17 cellular contexts compared by ENCODE assay signal in genomic region chr20:707711-708110, GRCh38. TPM values are rescaled to one million over a fixed set of nuclear protein-coding genes. Genes with fewer than 3 reads are reported as not detected.
DNase-seq lines count a peak whose midpoint lies in the region; ATAC-seq, FAIRE-seq and TF ChIP-seq lines count a peak whose summit lies in the region.
"Had no signal": no experiment of that assay in that cellular context is flagged by ENCODE, and none has a peak within 500 bp of the region (broad histone marks: within the 10 kb centered on the region; RNA-seq: fewer than 3 reads in every experiment).

No MANE protein-coding gene starts in this region.

- no peak overlapping the region for H3K27ac Mint-ChIP-seq in activated naive CD4-positive, alpha-beta T cell treated with anti-CD3 and anti-CD28 coated beads, Interleukin-2, amount 10 ng/mL, durations not matched to agents 7 days and 5 days
- H3K27ac Mint-ChIP-seq: CD4-positive, alpha-beta memory T cell had no signal

- 56% methylated on average over 5 of the region's 8 CpGs for WGBS in K562 (ENCODE audit: insufficient coverage, low coverage, missing lambda C conversion rate)
- WGBS in sigmoid colon, 2 donors: 78 to 88% methylated on average over 8 of the region's 8 CpGs

- H3K27me3 ChIP-seq in BLaER1: no peaks in the 10 kb centered on the region
- H3K27me3 ChIP-seq in K562 (ENCODE audit: control insufficient read depth in 2 of 2, insufficient read depth in 2 of 2, low read length in 2 of 2): no peaks in the 10 kb centered on the region
- peaks cover 12 to 81% (median 26%) of the 10 kb centered on the region in 3 donors for H3K27me3 ChIP-seq in sigmoid colon

- TF ChIP-seq CTCF in K562 (IDR thresholded peaks at IDR 0.05 in 2 of 3, conservative IDR thresholded peaks at IDR 0.05 in 1 of 3; ENCODE audit: insufficient read depth in 2 of 3, low read depth in 1 of 3, low read length in 3 of 3) (no peak), kidney (IDR thresholded peaks at IDR 0.05; ENCODE audit: borderline replicate concordance, extremely low read depth, insufficient read depth) (no peak), sigmoid colon (IDR thresholded peaks at IDR 0.05) (no peak), GM20000 (IDR thresholded peaks at IDR 0.05; ENCODE audit: extremely low read depth, missing control alignments) (no peak)

- H3K4me3 ChIP-seq in BLaER1 (no peak overlapping the region), K562 (no peak overlapping the region), kidney (ENCODE audit: low read length in 2 of 2) (no peak overlapping the region), sigmoid colon (no peak overlapping the region)

- H3K79me2 ChIP-seq in K562 (ENCODE audit: control insufficient read depth, insufficient read depth, low read length): no peaks in the 10 kb centered on the region

- H3K9me3 ChIP-seq in BLaER1 (peaks cover 35% of the 10 kb centered on the region), K562 (replicated peaks; ENCODE audit: control insufficient read depth, insufficient read depth, low read depth, low read length) (peaks cover 2% of the 10 kb centered on the region), kidney (ENCODE audit: control insufficient read depth in 1 of 2, low read length in 2 of 2) (peaks cover 0 to 5% of the 10 kb centered on the region in 2 donors), sigmoid colon (peaks cover 0 to 6% (median 0%) of the 10 kb centered on the region in 4 donors)

- no peaks in the 10 kb centered on the region for H3K9me1 ChIP-seq in K562 (ENCODE audit: control insufficient read depth, insufficient read depth, low read length)

- no peak for TF ChIP-seq RAD21 in K562 (CRISPR knock-in tag; conservative IDR thresholded peaks at IDR 0.05 in 1 of 2, IDR thresholded peaks at IDR 0.05 in 1 of 2)

- FAIRE-seq in K562 (lab: Jason Lieb, UNC): no peak
- no peak for FAIRE-seq in kidney (lab: Jason Lieb, UNC)
- FAIRE-seq: G401.6, GM12891 had no signal

- H3K9me3 Mint-ChIP-seq in activated naive CD4-positive, alpha-beta T cell treated with anti-CD3 and anti-CD28 coated beads, Interleukin-2, amount 10 ng/mL, durations not matched to agents 7 days and 5 days: peaks cover 4% of the 10 kb centered on the region

- H3K4me3 Mint-ChIP-seq in activated naive CD4-positive, alpha-beta T cell treated with anti-CD3 and anti-CD28 coated beads, Interleukin-2, amount 10 ng/mL, durations not matched to agents 7 days and 5 days: no peak overlapping the region
- H3K4me3 Mint-ChIP-seq: CD4-positive, alpha-beta memory T cell had no signal

- H3K9ac ChIP-seq in BLaER1: no peak overlapping the region
- no peak overlapping the region for H3K9ac ChIP-seq in K562 (ENCODE audit: insufficient read depth in 1 of 2, low read depth in 2 of 2, low read length in 2 of 2)
- no peak overlapping the region for H3K9ac ChIP-seq in kidney (ENCODE audit: low read length in 2 of 2)

- in situ Hi-C loops in K562 (cut with MboI): no loop called here

- no TSS peak for BruUV-seq in K562 (replicated peaks; lab: Mats Ljungman, UMichigan)

- H3K36me3 Mint-ChIP-seq in activated naive CD4-positive, alpha-beta T cell treated with anti-CD3 and anti-CD28 coated beads, Interleukin-2, amount 10 ng/mL, durations not matched to agents 7 days and 5 days: no peaks in the 10 kb centered on the region

- no peak for ATAC-seq in K562
- ATAC-seq: HCT116 had no signal

- H3K4me2 ChIP-seq in BLaER1: peak overlapping the region; percentile 54
- H3K4me2 ChIP-seq in K562 (ENCODE audit: insufficient read depth, low read length): no peak overlapping the region

- H3K4me1 ChIP-seq in BLaER1 (peaks cover 28% of the 10 kb centered on the region), K562 (replicated peaks in 1 of 2; ENCODE audit: control insufficient read depth in 2 of 2, insufficient read depth in 2 of 2, low read length in 2 of 2) (peaks cover 11 to 18% of the 10 kb centered on the region in 2 experiments; a peak in 4 of 5 replicates), kidney (ENCODE audit: control insufficient read depth in 1 of 2, insufficient read depth in 1 of 2, low read depth in 1 of 2, low read length in 2 of 2) (no peaks in the 10 kb centered on the region), sigmoid colon (peaks cover 0 to 11% (median 10%) of the 10 kb centered on the region in 4 donors)

- H2AFZ ChIP-seq in K562 (ENCODE audit: low read depth, low read length): no peak overlapping the region

- CTCF ChIA-PET in K562 (lab: Yijun Ruan, JAX; ENCODE audit: low intra/inter-chr PET ratio): no interaction called here
- CTCF ChIA-PET in activated naive CD4-positive, alpha-beta T cell treated with anti-CD3 and anti-CD28 coated beads, Interleukin-2, amount 10 ng/mL, durations not matched to agents 7 days and 5 days (lab: Charles Lee): interaction anchor here (0.9 kb wide), 1 partner anchor 62 kb away, joined by 3 read pairs; no protein-coding TSS in a partner anchor

- intact Hi-C loops in K562 (cut with micrococcal nuclease) (no loop called here), kidney (cut with DNase I) (no loop called here), sigmoid colon (cut with DNase I) (no loop called here)

- TF ChIP-seq POLR2A in K562 (conservative IDR thresholded peaks at IDR 0.05) (no peak), sigmoid colon (IDR thresholded peaks at IDR 0.05) (no peak)

- DNase-seq in K562 (ENCODE audit: extremely low read depth in 1 of 4, low spot score in 3 of 4) (no peak), kidney (peak; percentile 47), sigmoid colon (peak; percentile 10), NCI-H1417 (lab: John Stamatoyannopoulos, UW) (no peak), GM20000 (ENCODE audit: low spot score) (no peak), SIG-M5 (lab: John Stamatoyannopoulos, UW) (no peak)
- DNase-seq in activated naive CD4-positive, alpha-beta T cell treated with anti-CD3 and anti-CD28 coated beads, Interleukin-2, amount 10 ng/mL, durations not matched to agents 7 days and 5 days: no peak
- DNase-seq: ACHN; CD4-positive, alpha-beta memory T cell; DMS79 had no signal

- TF ChIP-seq EP300 in K562 (IDR thresholded peaks at IDR 0.05; ENCODE audit: low read length): no peak
- no peak for TF ChIP-seq EP300 in sigmoid colon (IDR thresholded peaks at IDR 0.05)

- H3K4me1 Mint-ChIP-seq in activated naive CD4-positive, alpha-beta T cell treated with anti-CD3 and anti-CD28 coated beads, Interleukin-2, amount 10 ng/mL, durations not matched to agents 7 days and 5 days: no peaks in the 10 kb centered on the region

- H3K36me3 ChIP-seq in BLaER1 (no peaks in the 10 kb centered on the region), K562 (ENCODE audit: control insufficient read depth, insufficient read depth, low read length) (no peaks in the 10 kb centered on the region), kidney (ENCODE audit: control insufficient read depth in 1 of 2, insufficient read depth in 2 of 2, low read length in 2 of 2) (no peaks in the 10 kb centered on the region), sigmoid colon (no peaks in the 10 kb centered on the region)

- H3K27me3 Mint-ChIP-seq in activated naive CD4-positive, alpha-beta T cell treated with anti-CD3 and anti-CD28 coated beads, Interleukin-2, amount 10 ng/mL, durations not matched to agents 7 days and 5 days: peaks cover 35% of the 10 kb centered on the region

- H3K27ac ChIP-seq in BLaER1 (no peak overlapping the region), K562 (ENCODE audit: extremely low read depth, low read depth, low read length) (no peak overlapping the region), kidney (ENCODE audit: low read depth in 2 of 2, low read length in 2 of 2) (no peak overlapping the region), sigmoid colon (no peak overlapping the region)
- H3K27ac ChIP-seq: C4-2B had no signal

- POLR2A ChIA-PET in K562 (lab: Yijun Ruan, JAX): interaction anchor here (0.6 to 0.7 kb wide), 2 partner anchors 14 to 262 kb away, joined by 3 to 4 read pairs; no protein-coding TSS in a partner anchor

- H4K20me1 ChIP-seq in BLaER1 (no peaks in the 10 kb centered on the region), K562 (replicated peaks; ENCODE audit: control insufficient read depth, insufficient read depth, low read length) (no peaks in the 10 kb centered on the region)

RNA-seq across cellular contexts. Expression of gene SCRT2, which starts 32.1 kb away (rescaled TPM):
- total RNA-seq in K562 (2011; cell fraction: chromatin; rRNA removed; ENCODE audit: low replicate concordance): 0.18 and 0.37 TPM in 2 replicates
- 0.26 and 0.50 TPM in 2 replicates for total RNA-seq in K562 (2011; cell fraction: nucleolus; rRNA removed)
- 0.29 and 0.99 TPM in 2 replicates for total RNA-seq in K562 (2011; cell fraction: nucleoplasm; rRNA removed)
- total RNA-seq in K562 (2014; rRNA removed) (0.04 and 0.05 TPM in 2 replicates), K562 (2014; rRNA removed; fragmentation: Illumina TruSeq; extraction: Trizol) (0.04 TPM in 1 of 2 replicates, not detected in the other), K562 (2015; rRNA removed; fragmentation: Illumina TruSeq; extraction: Trizol) (0.07 and 0.19 TPM in 2 replicates), K562 (2021) (0.47 and 0.75 TPM in 2 replicates), kidney (not detected), sigmoid colon (not detected)
- polyA plus RNA-seq in K562 (2011; rRNA removed) (0.12 and 0.13 TPM in 2 replicates), K562 (2014; fragmentation: Illumina TruSeq; extraction: Trizol) (0.30 and 0.36 TPM in 2 replicates), K562 (2014; fragmentation: Nextera tagmentation; extraction: Ambion mirVana) (not detected), K562 (2014; rRNA removed) (0.19 and 0.34 TPM in 2 replicates), kidney (ENCODE audit: insufficient read depth, low read depth, low replicate concordance) (not detected), sigmoid colon (not detected)
- polyA plus RNA-seq in K562 (2011; cell fraction: cytosol; rRNA removed): 0.10 and 0.63 TPM in 2 replicates
- polyA plus RNA-seq in K562 (2011; cell fraction: nucleus; rRNA removed): 0.91 and 4.1 TPM in 2 replicates
- 0.19 and 0.48 TPM in 2 replicates for polyA plus RNA-seq in K562 (2012)
- 0.12 and 0.25 TPM in 2 replicates for polyA minus RNA-seq in K562 (2011; rRNA and poly(A)+ RNA removed)
- 0.64 and 1.2 TPM in 2 replicates for polyA minus RNA-seq in K562 (2011; cell fraction: cytosol; rRNA and poly(A)+ RNA removed)
- 0.44 and 2.2 TPM in 2 replicates for polyA minus RNA-seq in K562 (2011; cell fraction: nucleus; rRNA and poly(A)+ RNA removed)
- total RNA-seq: A172; CD4-positive, alpha-beta memory T cell; H4 had no signal
- polyA plus RNA-seq: CD4-positive, alpha-beta memory T cell had no signal

RNA-seq across cellular contexts. Expression of gene SRXN1, which starts 54.7 kb away (rescaled TPM):
- total RNA-seq in K562 (2011; cell fraction: chromatin; rRNA removed; ENCODE audit: low replicate concordance): 10.6 and 14.9 TPM in 2 replicates
- 10.3 TPM in 2 replicates for total RNA-seq in K562 (2011; cell fraction: nucleolus; rRNA removed)
- total RNA-seq in K562 (2011; cell fraction: nucleoplasm; rRNA removed): 13.3 and 13.4 TPM in 2 replicates
- total RNA-seq in K562 (2014; rRNA removed) (21.6 and 26.7 TPM in 2 replicates), K562 (2014; rRNA removed; fragmentation: Illumina TruSeq; extraction: Trizol) (29.1 TPM in 2 replicates), K562 (2015; rRNA removed; fragmentation: Illumina TruSeq; extraction: Trizol) (20.2 and 20.6 TPM in 2 replicates), K562 (2021) (23.2 and 27.9 TPM in 2 replicates), kidney (17.4 TPM), sigmoid colon (10 to 100 TPM; 16.8 to 32.4 (median 27.1) TPM)
- polyA plus RNA-seq in K562 (2011; rRNA removed) (35.4 and 36.4 TPM in 2 replicates), K562 (2014; fragmentation: Illumina TruSeq; extraction: Trizol) (33.9 and 34.1 TPM in 2 replicates), K562 (2014; fragmentation: Nextera tagmentation; extraction: Ambion mirVana) (1 to 10 TPM; 6.8 to 8.4 TPM), K562 (2014; rRNA removed) (19.4 and 24.4 TPM in 2 replicates), kidney (ENCODE audit: insufficient read depth, low read depth, low replicate concordance) (51.1 TPM), sigmoid colon (10 to 100 TPM; 21.0 to 35.6 (median 27.5) TPM)
- 23.6 and 26.3 TPM in 2 replicates for polyA plus RNA-seq in K562 (2011; cell fraction: cytosol; rRNA removed)
- 10.0 and 12.8 TPM in 2 replicates for polyA plus RNA-seq in K562 (2011; cell fraction: nucleus; rRNA removed)
- 17.8 and 21.0 TPM in 2 replicates for polyA plus RNA-seq in K562 (2012)
- polyA minus RNA-seq in K562 (2011; rRNA and poly(A)+ RNA removed): 29.0 and 30.3 TPM in 2 replicates
- polyA minus RNA-seq in K562 (2011; cell fraction: cytosol; rRNA and poly(A)+ RNA removed): 17.8 and 18.5 TPM in 2 replicates
- polyA minus RNA-seq in K562 (2011; cell fraction: nucleus; rRNA and poly(A)+ RNA removed): 4.0 and 6.7 TPM in 2 replicates

Comparison
In these comparisons a context has a peak if more than half of its experiments do, and no peak if none do; other contexts are left out.
1. DNase-seq: peak in kidney (single experiment) and sigmoid colon (single experiment); none in K562 (0 of 4), NCI-H1417 (0 of 3), GM20000 (single experiment), activated naive CD4-positive, alpha-beta T cell treated with anti-CD3 and anti-CD28 coated beads, Interleukin-2, amount 10 ng/mL, durations not matched to agents 7 days and 5 days (single experiment) and SIG-M5 (single experiment).